Comparison of ENCODE assay signal across 8 cellular contexts in genomic region chr12:20369164-20370000, GRCh38. TPM values are rescaled to one million over a fixed set of nuclear protein-coding genes. Genes with fewer than 3 reads are reported as not detected.
A peak's percentile ranks its signal among the peaks of the same experiment; 100 is the strongest.
DNase-seq lines count a peak whose midpoint lies in the region; ATAC-seq and TF ChIP-seq lines count a peak whose summit lies in the region.

No MANE protein-coding gene starts in this region.

- TSS peak; percentile 33 for BruUV-seq in Calu3 (replicated peaks; lab: Mats Ljungman, UMichigan)

- peak; percentile 75 for DNase-seq in Calu3
- DNase-seq in M059J (ENCODE audit: low read depth) = peak; percentile 73
- peak; percentile 47 for DNase-seq in amniotic stem cell (lab: John Stamatoyannopoulos, UW)
- DNase-seq in left cardiac atrium = peak; percentile 88
- peak; percentile 91 for DNase-seq in osteocyte (ENCODE audit: extremely low spot score, unreplicated experiment)
- no peak for DNase-seq in NCI-H2196 treated with DMSO at 0.1 percent for 48 hours (lab: John Stamatoyannopoulos, UW; ENCODE audit: unreplicated experiment)
- DNase-seq in RWPE1 (ENCODE audit: low spot score) = no peak

- no peaks in the 10 kb centered on the region for H3K27me3 Mint-ChIP-seq in Calu3 (ENCODE audit: unreplicated experiment)
- no peaks in the 10 kb centered on the region for H3K27me3 Mint-ChIP-seq in osteocyte (ENCODE audit: unreplicated experiment)

- no peaks in the 10 kb centered on the region for H3K9me3 Mint-ChIP-seq in Calu3 (ENCODE audit: low read depth, unreplicated experiment)
- no peaks in the 10 kb centered on the region for H3K9me3 Mint-ChIP-seq in osteocyte (ENCODE audit: unreplicated experiment)

- H3K4me1 Mint-ChIP-seq in Calu3 (ENCODE audit: low read depth, unreplicated experiment) (peaks cover 34% of the 10 kb centered on the region), osteocyte (ENCODE audit: unreplicated experiment) (peaks cover 47% of the 10 kb centered on the region)

- CTCF ChIA-PET in Calu3 (lab: Charles Lee) = interaction anchor here (0.6 to 1.4 kb wide), 3 partner anchors 338 to 1351 kb away, joined by 4 to 6 read pairs (median 5); no protein-coding TSS in a partner anchor
- CTCF ChIA-PET in RWPE1 (lab: Yijun Ruan, JAX) = no interaction called here

- no peak overlapping the region for H3K27ac ChIP-seq in RWPE1

- H3K4me3 Mint-ChIP-seq in Calu3 (ENCODE audit: low read depth, unreplicated experiment) = peak overlapping the region; percentile 94
- H3K4me3 Mint-ChIP-seq in osteocyte (ENCODE audit: unreplicated experiment) = peak overlapping the region; percentile 98

- H3K36me3 Mint-ChIP-seq in Calu3 (ENCODE audit: insufficient read depth, unreplicated experiment) (peaks cover 39% of the 10 kb centered on the region), osteocyte (ENCODE audit: unreplicated experiment) (no peaks in the 10 kb centered on the region)

- POLR2A ChIA-PET in RWPE1 (lab: Yijun Ruan, JAX; ENCODE audit: low non-redundant PET) = no interaction called here

- intact Hi-C loops in Calu3 (cut with micrococcal nuclease; ENCODE audit: unreplicated experiment) (no loop called here), left cardiac atrium (cut with DNase I) (loop anchor here in 1 of 2 donors (5.0 kb wide), 3 partner anchors 97 to 372 kb away; no protein-coding TSS in a partner anchor)

- ATAC-seq in left cardiac atrium (peak; percentile 81 to 89), HG03097 (IDR thresholded peaks at IDR 0.05; ENCODE audit: low FRiP score, unreplicated experiment) (no peak)

- H3K27ac Mint-ChIP-seq in Calu3 (ENCODE audit: unreplicated experiment) (peak overlapping the region; percentile 78), osteocyte (ENCODE audit: unreplicated experiment) (peak overlapping the region; percentile 98)

- no peak for TF ChIP-seq CTCF in Calu3 (IDR thresholded peaks at IDR 0.05; ENCODE audit: unreplicated experiment)
- peak; percentile 42 for TF ChIP-seq CTCF in osteocyte (IDR thresholded peaks at IDR 0.05)
- no peak for TF ChIP-seq CTCF in RWPE1 (conservative IDR thresholded peaks at IDR 0.05; ENCODE audit: low read depth)

RNA-seq across cellular contexts. Expression of gene PDE3A, which starts 1.0 kb away (rescaled TPM):
- total RNA-seq in Calu3 (2022) (19.6 and 19.9 TPM in 2 replicates), left cardiac atrium (100 to 1,000 TPM in 1 of 2 donors, 10 to 100 TPM in 1; 66.8 to 157 TPM), osteocyte (27.8 TPM in 2 replicates)
- total RNA-seq in M059J (2014; rRNA removed; shearing (Covaris generic)) = 13.5 and 18.9 TPM in 2 replicates

Comparison
In these comparisons a context has a peak if more than half of its experiments do, and no peak if none do; other contexts are left out.
1. DNase-seq: peak in Calu3 (single experiment), M059J (single experiment), amniotic stem cell (single experiment), left cardiac atrium (single experiment) and osteocyte (single experiment); none in NCI-H2196 treated with DMSO at 0.1 percent for 48 hours (single experiment) and RWPE1 (single experiment).